ENCODE assay signal across 24 cellular contexts in the genomic region with DNA sequence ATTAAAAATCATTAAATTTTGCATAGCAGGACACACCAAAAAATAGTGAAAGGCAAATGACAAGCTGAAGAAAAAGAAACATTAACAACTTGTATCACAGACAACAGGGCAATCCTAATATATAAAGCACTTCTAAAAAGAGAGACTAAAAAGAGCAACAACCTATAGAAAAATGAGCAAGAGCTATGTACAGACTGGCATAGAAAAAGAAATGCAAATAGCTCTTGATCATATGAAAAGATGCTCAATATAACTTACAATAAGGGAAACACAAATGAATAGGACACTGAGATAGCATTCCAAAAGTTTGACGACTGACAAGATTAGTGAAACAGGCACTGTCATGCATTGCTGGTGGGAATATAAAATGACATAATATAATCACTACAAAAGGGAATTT.
"Had no signal": no experiment of that assay in that cellular context is flagged by ENCODE, and none has a peak within 500 bp of the region (broad histone marks: within the 10 kb centered on the region; RNA-seq: fewer than 3 reads in every experiment).

No MANE protein-coding gene starts in this region.

- H3K4me1 ChIP-seq: stomach, suprapubic skin, testis, thyroid gland, tibial artery, tibial nerve, transverse colon, upper lobe of left lung, upper lobe of right lung, uterus, vagina had no signal

- H3K27me3 ChIP-seq: stomach, suprapubic skin, testis, thyroid gland, tibial artery, tibial nerve, transverse colon, upper lobe of left lung, upper lobe of right lung, uterus, vagina had no signal

- H3K27ac ChIP-seq: stomach, suprapubic skin, testis, thoracic aorta, thyroid gland, tibial artery, tibial nerve, transverse colon, upper lobe of left lung, upper lobe of right lung, uterus, vagina had no signal

- H3K9me3 ChIP-seq: stomach, suprapubic skin, testis, thoracic aorta, thyroid gland, tibial artery, tibial nerve, transverse colon, upper lobe of left lung, upper lobe of right lung, uterus, vagina had no signal

- H3K36me3 ChIP-seq: stomach, suprapubic skin, thoracic aorta, thyroid gland, tibial artery, tibial nerve, transverse colon, upper lobe of left lung, upper lobe of right lung, uterus, vagina had no signal

- H3K4me3 ChIP-seq: stomach, suprapubic skin, testis, thoracic aorta, thyroid gland, tibial artery, tibial nerve, transverse colon, upper lobe of left lung, upper lobe of right lung, uterus, vagina had no signal

- DNase-seq: stimulated activated CD4-positive, alpha-beta T cell treated with anti-CD3 and anti-CD28 coated beads, Interleukin-2, amount 100 ng/mL, for 48 hours; stimulated activated CD4-positive, alpha-beta T cell treated with anti-CD3 and anti-CD28 coated beads, Interleukin-4, amount 100 ng/mL, for 1 hour; stimulated activated CD4-positive, alpha-beta T cell treated with anti-CD3 and anti-CD28 coated beads, Interleukin-4, amount 100 ng/mL, for 24 hours; stimulated activated CD4-positive, alpha-beta T cell treated with anti-CD3 and anti-CD28 coated beads, Interleukin-4, amount 100 ng/mL, for 4 hours; stimulated activated CD8-positive, alpha-beta memory T cell treated with anti-CD3 and anti-CD28 coated beads, Interleukin-4, amount 100 ng/mL, for 48 hours; stimulated activated naive B cell treated with anti-CD40 and anti-IgM and Interleukin-4, amounts not matched to agents 10 μg/mL and 1 μg/mL and 100 μg/mL, for 72 hours; stimulated activated naive CD4-positive, alpha-beta T cell; stimulated activated naive CD4-positive, alpha-beta T cell treated with Interleukin-2 at 50 U/mL for 16 hours; stimulated activated naive CD8-positive, alpha-beta T cell treated with anti-CD3 and anti-CD28 coated beads, Interleukin-15, amount 100 ng/mL, for 72 hours; stimulated activated naive CD8-positive, alpha-beta T cell treated with anti-CD3 and anti-CD28 coated beads, Interleukin-15, Interleukin-2, amounts not matched to agents 100 U/mL and 50 U/mL, for 24 hours; stomach; substantia nigra; testis; thyroid gland; tibial artery; transverse colon; trophoblast cell; upper lobe of right lung; uterus had no signal
